ENCODE assay signal across 10 cellular contexts in genomic region chr5:176534640-176535039, GRCh38. TPM values are rescaled to one million over a fixed set of nuclear protein-coding genes. Genes with fewer than 3 reads are reported as not detected.
DNase-seq lines count a peak whose midpoint lies in the region; ATAC-seq and TF ChIP-seq lines count a peak whose summit lies in the region.
"Had no signal": no experiment of that assay in that cellular context is flagged by ENCODE, and none has a peak within 500 bp of the region (broad histone marks: within the 10 kb centered on the region; RNA-seq: fewer than 3 reads in every experiment).

No MANE protein-coding gene starts in this region.

- DNase-seq in activated T-cell treated with anti-CD3 and anti-CD28 coated beads, Interleukin-2, amount 50 U/mL, for 24 hours = peak; percentile 56
- no peak for DNase-seq in activated T-cell treated with anti-CD3 and anti-CD28 coated beads, Interleukin-2, amount 50 U/mL, for 1 hour
- DNase-seq in thoracic aorta (ENCODE audit: low spot score) (no peak), pons (ENCODE audit: low spot score) (no peak)
- DNase-seq: retina had no signal

- peaks cover 56% of the 10 kb centered on the region for H3K4me1 Mint-ChIP-seq in activated T-cell treated with anti-CD3 and anti-CD28 coated beads, Interleukin-2, amount 50 U/mL, for 24 hours (ENCODE audit: low read depth)
- H3K4me1 Mint-ChIP-seq in activated T-helper 17 cell treated with anti-CD3 and anti-CD28 coated beads, Interleukin-2, amount 50 U/mL, for 72 hours = peaks cover 22% of the 10 kb centered on the region

- no peak for TF ChIP-seq RAD21 in liver (IDR thresholded peaks at IDR 0.05)

- peaks cover 49% of the 10 kb centered on the region for H3K36me3 Mint-ChIP-seq in activated T-cell treated with anti-CD3 and anti-CD28 coated beads, Interleukin-2, amount 50 U/mL, for 24 hours (ENCODE audit: low read depth)
- peaks cover 64% of the 10 kb centered on the region for H3K36me3 Mint-ChIP-seq in activated T-helper 17 cell treated with anti-CD3 and anti-CD28 coated beads, Interleukin-2, amount 50 U/mL, for 72 hours (ENCODE audit: low read depth)

- peak overlapping the region; percentile 99 for H3K27ac Mint-ChIP-seq in activated T-cell treated with anti-CD3 and anti-CD28 coated beads, Interleukin-2, amount 50 U/mL, for 24 hours
- peak overlapping the region; percentile 91 for H3K27ac Mint-ChIP-seq in activated T-helper 17 cell treated with anti-CD3 and anti-CD28 coated beads, Interleukin-2, amount 50 U/mL, for 72 hours

- 23% methylated on average over 4 of the region's 4 CpGs for WGBS in liver

- TF ChIP-seq CTCF in liver (IDR thresholded peaks at IDR 0.05; ENCODE audit: low read depth, low read length, missing input control) = no peak
- TF ChIP-seq CTCF in thoracic aorta (IDR thresholded peaks at IDR 0.05) = no peak

- H3K9me3 Mint-ChIP-seq in activated T-cell treated with anti-CD3 and anti-CD28 coated beads, Interleukin-2, amount 50 U/mL, for 24 hours = no peaks in the 10 kb centered on the region
- H3K9me3 Mint-ChIP-seq in activated T-helper 17 cell treated with anti-CD3 and anti-CD28 coated beads, Interleukin-2, amount 50 U/mL, for 72 hours = no peaks in the 10 kb centered on the region

- peak overlapping the region in 1 of 2 donors; percentile 22 for H3K9ac ChIP-seq in liver (ENCODE audit: low read depth in 1 of 2, low read length in 2 of 2)

- H3K9me3 ChIP-seq in liver (ENCODE audit: control insufficient read depth in 4 of 4, low read length in 3 of 4) (no peaks in the 10 kb centered on the region), thoracic aorta (no peaks in the 10 kb centered on the region)

- peaks cover 20 to 46% (median 42%) of the 10 kb centered on the region in 4 donors for H3K4me1 ChIP-seq in liver (ENCODE audit: control insufficient read depth in 4 of 4, insufficient read depth in 4 of 4, low read length in 3 of 4)
- H3K4me1 ChIP-seq in thoracic aorta (ENCODE audit: control insufficient read depth in 1 of 2, low read depth in 2 of 2) = peaks cover 32 to 41% of the 10 kb centered on the region in 2 donors

- peak overlapping the region; percentile 87 for H3K4me3 Mint-ChIP-seq in activated T-cell treated with anti-CD3 and anti-CD28 coated beads, Interleukin-2, amount 50 U/mL, for 24 hours
- H3K4me3 Mint-ChIP-seq in activated T-helper 17 cell treated with anti-CD3 and anti-CD28 coated beads, Interleukin-2, amount 50 U/mL, for 72 hours = peak overlapping the region; percentile 96

- H3K27me3 ChIP-seq in liver (ENCODE audit: control insufficient read depth in 4 of 4, insufficient read depth in 4 of 4, low read length in 3 of 4) (no peaks in the 10 kb centered on the region), thoracic aorta (replicated peaks; ENCODE audit: insufficient read depth) (no peaks in the 10 kb centered on the region)

- H3K27ac ChIP-seq in liver (ENCODE audit: low read depth in 1 of 2, low read length in 2 of 2) = peak overlapping the region; percentile 97 to 99
- H3K27ac ChIP-seq in thoracic aorta = peak overlapping the region in 1 of 2 donors; percentile 91

- no peak overlapping the region for H3K4me3 ChIP-seq in liver (ENCODE audit: low read depth in 1 of 3, low read length in 3 of 3)
- H3K4me3 ChIP-seq in thoracic aorta = peak overlapping the region; percentile 12

- ATAC-seq in activated T-helper 17 cell treated with anti-CD3 and anti-CD28 coated beads, Interleukin-2, amount 50 U/mL, for 72 hours (replicated peaks) = no peak
- ATAC-seq in thoracic aorta (ENCODE audit: insufficient number of reproducible peaks, low FRiP score, low read depth) = no peak
- ATAC-seq in HG03520 (IDR thresholded peaks at IDR 0.05; ENCODE audit: unreplicated experiment) = no peak
- no peak for ATAC-seq in GM19452 (IDR thresholded peaks at IDR 0.05; ENCODE audit: unreplicated experiment)

- H3K36me3 ChIP-seq in liver (ENCODE audit: control insufficient read depth in 4 of 4, insufficient read depth in 3 of 4, low read depth in 1 of 4, low read length in 3 of 4) = peaks cover 0 to 16% (median 4%) of the 10 kb centered on the region in 4 donors
- peaks cover 14% of the 10 kb centered on the region for H3K36me3 ChIP-seq in thoracic aorta

- no peaks in the 10 kb centered on the region for H3K27me3 Mint-ChIP-seq in activated T-cell treated with anti-CD3 and anti-CD28 coated beads, Interleukin-2, amount 50 U/mL, for 24 hours
- no peaks in the 10 kb centered on the region for H3K27me3 Mint-ChIP-seq in activated T-helper 17 cell treated with anti-CD3 and anti-CD28 coated beads, Interleukin-2, amount 50 U/mL, for 72 hours

TF ChIP-seq in liver, 16 proteins besides CTCF, POLR2A, EP300 and RAD21:
- TF ChIP-seq HNF4A (conservative IDR thresholded peaks at IDR 0.05) (peak; percentile 38 to 44), SP1 (IDR thresholded peaks at IDR 0.05) (no peak), RXRA (IDR thresholded peaks at IDR 0.05) (peak in 1 of 2 donors; percentile 31), JUND (IDR thresholded peaks at IDR 0.05) (no peak)
TF ChIP-seq in liver: peak in this region for 2.

RNA-seq across cellular contexts. Expression of gene RNF44, which starts 2.6 kb away (rescaled TPM):
- 10 to 100 TPM; 85.3 to 88.1 TPM for total RNA-seq in activated T-helper 17 cell treated with anti-CD3 and anti-CD28 coated beads, Interleukin-2, amount 50 U/mL, for 72 hours
- total RNA-seq in liver (1 to 10 TPM; 3.9 to 5.5 TPM), thoracic aorta (10 to 100 TPM; 11.1 to 14.7 TPM)
- 1 to 10 TPM; 3.2 to 6.4 TPM for polyA plus RNA-seq in liver

RNA-seq across cellular contexts. Expression of gene CDHR2, which starts 14.5 kb away (rescaled TPM):
- under 1 TPM; 0.50 to 0.69 TPM for total RNA-seq in activated T-helper 17 cell treated with anti-CD3 and anti-CD28 coated beads, Interleukin-2, amount 50 U/mL, for 72 hours
- total RNA-seq in liver (10 to 100 TPM; 11.4 to 21.8 TPM), thoracic aorta (not detected)
- 10 to 100 TPM in 1 of 2 donors, 1 to 10 TPM in 1; 8.8 to 23.8 TPM for polyA plus RNA-seq in liver
- polyA plus RNA-seq: BJ had no signal

Comparison
In these comparisons a context has a peak if more than half of its experiments do, and no peak if none do; other contexts are left out.
1. RNA of gene RNF44, which starts 2.6 kb away (total RNA-seq): 85.3 to 88.1 TPM in activated T-helper 17 cell treated with anti-CD3 and anti-CD28 coated beads, Interleukin-2, amount 50 U/mL, for 72 hours; 11.1 to 14.7 TPM in thoracic aorta and 3.9 to 5.5 TPM in liver; every median in the first group is over 4 times any median in the second.
2. RNA of gene CDHR2, which starts 14.5 kb away (total RNA-seq): 11.4 to 21.8 TPM in liver; 0.50 to 0.69 TPM in activated T-helper 17 cell treated with anti-CD3 and anti-CD28 coated beads, Interleukin-2, amount 50 U/mL, for 72 hours and not detected in thoracic aorta; every median in the first group is over 4 times any median in the second.